ENCODE assay signal across 26 cellular contexts in genomic region chr6:20916081-20916480, GRCh38.
DNase-seq lines count a peak whose midpoint lies in the region; ATAC-seq, FAIRE-seq and TF ChIP-seq lines count a peak whose summit lies in the region.
"Had no signal": no experiment of that assay in that cellular context is flagged by ENCODE, and none has a peak within 500 bp of the region (broad histone marks: within the 10 kb centered on the region; RNA-seq: fewer than 3 reads in every experiment).

No MANE protein-coding gene starts in this region.

- no peak for ATAC-seq in GM18505 (IDR thresholded peaks at IDR 0.05; ENCODE audit: unreplicated experiment)
- ATAC-seq: effector memory CD8-positive, alpha-beta T cell; GM23338 had no signal

- POLR2A ChIA-PET in RWPE1 (lab: Yijun Ruan, JAX; ENCODE audit: low non-redundant PET): no interaction called here

- H3K4me3 ChIP-seq in AG10803 (ENCODE audit: low read length) (no peak overlapping the region), Karpas-422 (ENCODE audit: low read length) (no peak overlapping the region), astrocyte (ENCODE audit: insufficient read depth, low read depth, low read length) (no peak overlapping the region)
- H3K4me3 ChIP-seq: ascending aorta, GM23338 had no signal

- H3K9ac ChIP-seq in Karpas-422 (ENCODE audit: low read length): no peak overlapping the region
- no peak overlapping the region for H3K9ac ChIP-seq in astrocyte (ENCODE audit: low read length)

- H4K20me1 ChIP-seq in Karpas-422 (ENCODE audit: insufficient read depth, low read depth, low read length) (no peaks in the 10 kb centered on the region), astrocyte (ENCODE audit: insufficient read depth, low read length) (no peaks in the 10 kb centered on the region)

- no peak overlapping the region for H3K4me2 ChIP-seq in Karpas-422 (ENCODE audit: low read depth, low read length, poor library complexity, severe bottlenecking)
- H3K4me2 ChIP-seq in astrocyte (ENCODE audit: low read length): no peak overlapping the region
- H3K4me2 ChIP-seq: GM23338 had no signal

- peaks cover 2% of the 10 kb centered on the region for H3K4me1 Mint-ChIP-seq in astrocyte (ENCODE audit: low read depth, unreplicated experiment)
- H3K4me1 Mint-ChIP-seq: activated naive CD4-positive, alpha-beta T cell treated with anti-CD3 and anti-CD28 coated beads, Interleukin-2, amount 10 ng/mL, durations not matched to agents 7 days and 5 days had no signal

- H3K9me2 ChIP-seq in Karpas-422 (replicated peaks; ENCODE audit: insufficient read depth, low read length): no peaks in the 10 kb centered on the region

- peaks cover 6% of the 10 kb centered on the region for H3K9me3 Mint-ChIP-seq in astrocyte (ENCODE audit: unreplicated experiment)

- H3K9me3 ChIP-seq in Karpas-422 (ENCODE audit: low read length) (peaks cover 10% of the 10 kb centered on the region), astrocyte (ENCODE audit: insufficient read depth, low read depth, low read length) (peaks cover 5% of the 10 kb centered on the region)

- H3K27me3 ChIP-seq in Karpas-422 (ENCODE audit: low read length) (no peaks in the 10 kb centered on the region), astrocyte (ENCODE audit: insufficient read depth, low read length) (no peaks in the 10 kb centered on the region)
- H3K27me3 ChIP-seq: ascending aorta had no signal

- no peak for TF ChIP-seq POLR2A in GM18505 (IDR thresholded peaks at IDR 0.05; ENCODE audit: borderline replicate concordance, extremely low read depth, insufficient read depth, insufficient read length)

- H3K27ac ChIP-seq in Karpas-422 (ENCODE audit: low read length) (no peak overlapping the region), astrocyte (ENCODE audit: low read depth, low read length) (no peak overlapping the region), RWPE1 (no peak overlapping the region)
- H3K27ac ChIP-seq: ascending aorta had no signal

- peaks cover 3% of the 10 kb centered on the region for H3K36me3 Mint-ChIP-seq in astrocyte (ENCODE audit: low read depth, unreplicated experiment)

- no peak overlapping the region for H3K27ac Mint-ChIP-seq in astrocyte (ENCODE audit: unreplicated experiment)
- H3K27ac Mint-ChIP-seq: activated naive CD4-positive, alpha-beta T cell treated with anti-CD3 and anti-CD28 coated beads, Interleukin-2, amount 10 ng/mL, durations not matched to agents 7 days and 5 days; effector memory CD8-positive, alpha-beta T cell; GM23338 had no signal

- H3K36me3 ChIP-seq in Karpas-422 (ENCODE audit: insufficient read depth, low read length) (no peaks in the 10 kb centered on the region), astrocyte (ENCODE audit: insufficient read depth, low read length) (no peaks in the 10 kb centered on the region)
- H3K36me3 ChIP-seq: ascending aorta had no signal

- CTCF ChIA-PET in RWPE1 (lab: Yijun Ruan, JAX): no interaction called here

- H3K4me3 Mint-ChIP-seq in astrocyte (ENCODE audit: unreplicated experiment): no peak overlapping the region
- H3K4me3 Mint-ChIP-seq: activated naive CD4-positive, alpha-beta T cell treated with anti-CD3 and anti-CD28 coated beads, Interleukin-2, amount 10 ng/mL, durations not matched to agents 7 days and 5 days; effector memory CD8-positive, alpha-beta T cell; GM23338 had no signal

- FAIRE-seq in astrocyte (lab: Jason Lieb, UNC): no peak
- FAIRE-seq: A204.1, keratinocyte, urothelium cell line had no signal

- no peaks in the 10 kb centered on the region for H3K79me2 ChIP-seq in Karpas-422 (ENCODE audit: low read length)
- H3K79me2 ChIP-seq in astrocyte (ENCODE audit: insufficient read depth, low read length): no peaks in the 10 kb centered on the region

- no peaks in the 10 kb centered on the region for H3K27me3 Mint-ChIP-seq in astrocyte (ENCODE audit: low read depth, unreplicated experiment)
- H3K27me3 Mint-ChIP-seq: activated naive CD4-positive, alpha-beta T cell treated with anti-CD3 and anti-CD28 coated beads, Interleukin-2, amount 10 ng/mL, durations not matched to agents 7 days and 5 days; effector memory CD8-positive, alpha-beta T cell had no signal

- DNase-seq in AG10803 (ENCODE audit: low read depth): peak; percentile 58
- peak; percentile 12 for DNase-seq in Karpas-422
- peak; percentile 31 for DNase-seq in astrocyte (ENCODE audit: low read depth)
- DNase-seq in fibroblast of the conjunctiva (ENCODE audit: low read depth): peak; percentile 75
- no peak for DNase-seq in HuH-7 (ENCODE audit: low spot score)
- no peak for DNase-seq in NCI-H345 (lab: John Stamatoyannopoulos, UW)
- no peak for DNase-seq in RWPE1 (ENCODE audit: low spot score)
- DNase-seq: activated CD4-positive, alpha-beta T cell treated with anti-CD3 and anti-CD28 coated beads for 1 hour; activated naive CD4-positive, alpha-beta T cell treated with anti-CD3 and anti-CD28 coated beads, Interleukin-2, amount 10 ng/mL, durations not matched to agents 7 days and 5 days; activated T-cell treated with anti-CD3 and anti-CD28 coated beads, Interleukin-2, amount 50 U/mL, for 48 hours; C1 segment of cervical spinal cord; effector memory CD8-positive, alpha-beta T cell; foreskin melanocyte; GDM1; KG1; NCI-H1105; NCI-H2081; NCI-H510A; NK-92 treated with Interleukin-12 subunit alpha and Interleukin-12 subunit beta, amount 100 ng/mL, for 24 hours; nucleus accumbens had no signal

- TF ChIP-seq CTCF in AG10803 (conservative IDR thresholded peaks at IDR 0.05; ENCODE audit: low read length): no peak
- TF ChIP-seq CTCF in astrocyte (IDR thresholded peaks at IDR 0.05; ENCODE audit: insufficient read depth, low read depth, low read length): no peak
- no peak for TF ChIP-seq CTCF in RWPE1 (conservative IDR thresholded peaks at IDR 0.05; ENCODE audit: low read depth)

- H3K4me1 ChIP-seq in Karpas-422 (ENCODE audit: low read length): no peaks in the 10 kb centered on the region
- H3K4me1 ChIP-seq in astrocyte (ENCODE audit: insufficient read depth, low read length): peaks cover 4% of the 10 kb centered on the region
- H3K4me1 ChIP-seq: ascending aorta had no signal

- no peak overlapping the region for H2AFZ ChIP-seq in Karpas-422 (ENCODE audit: low read length)
- no peak overlapping the region for H2AFZ ChIP-seq in astrocyte (ENCODE audit: low read depth, low read length)
- H2AFZ ChIP-seq: GM23338 had no signal

Comparison
In these comparisons a context has a peak if more than half of its experiments do, and no peak if none do; other contexts are left out.
1. DNase-seq: peak in AG10803 (single experiment), Karpas-422 (single experiment), astrocyte (single experiment) and fibroblast of the conjunctiva (single experiment); none in HuH-7 (single experiment), NCI-H345 (single experiment) and RWPE1 (single experiment).